In the genomic region with DNA sequence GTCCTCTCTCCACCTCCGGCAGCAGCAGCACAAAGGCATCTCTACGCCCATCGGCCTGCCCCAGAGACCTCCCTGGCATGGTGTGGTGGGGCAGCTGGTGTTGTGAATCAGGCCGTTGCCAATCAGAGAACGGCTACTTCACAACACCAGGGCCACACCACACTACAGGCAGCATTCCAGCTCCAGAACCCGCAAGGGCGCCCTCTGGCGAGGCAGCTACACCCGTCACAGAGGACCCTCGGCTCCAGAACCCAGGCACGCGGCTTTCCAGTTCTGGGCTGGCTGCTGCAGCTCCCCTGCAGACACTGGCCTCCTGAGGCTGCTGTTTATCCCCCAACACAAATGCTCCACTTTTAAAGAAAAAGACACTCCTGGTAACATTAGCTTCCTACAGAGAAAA, we compare ENCODE assay signal across 1 cellular context.
A peak's percentile ranks its signal among the peaks of the same experiment; 100 is the strongest.
TF ChIP-seq lines count a peak whose summit lies in the region.

No MANE protein-coding gene starts in this region.

TF ChIP-seq in K562, 482 proteins besides CTCF, POLR2A, EP300 and RAD21 (continued from another document):
- TF ChIP-seq, protein P1, sequence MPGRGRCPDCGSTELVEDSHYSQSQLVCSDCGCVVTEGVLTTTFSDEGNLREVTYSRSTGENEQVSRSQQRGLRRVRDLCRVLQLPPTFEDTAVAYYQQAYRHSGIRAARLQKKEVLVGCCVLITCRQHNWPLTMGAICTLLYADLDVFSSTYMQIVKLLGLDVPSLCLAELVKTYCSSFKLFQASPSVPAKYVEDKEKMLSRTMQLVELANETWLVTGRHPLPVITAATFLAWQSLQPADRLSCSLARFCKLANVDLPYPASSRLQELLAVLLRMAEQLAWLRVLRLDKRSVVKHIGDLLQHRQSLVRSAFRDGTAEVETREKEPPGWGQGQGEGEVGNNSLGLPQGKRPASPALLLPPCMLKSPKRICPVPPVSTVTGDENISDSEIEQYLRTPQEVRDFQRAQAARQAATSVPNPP (IDR thresholded peaks at IDR 0.05; ENCODE audit: borderline replicate concordance, insufficient read depth, insufficient read length), result no peak
- TF ChIP-seq PHF21A (IDR thresholded peaks at IDR 0.05; ENCODE audit: borderline replicate concordance, low read depth), result no peak
- TF ChIP-seq JUND (IDR thresholded peaks at IDR 0.05; ENCODE audit: borderline replicate concordance, low read depth, low read length), result 0 out of 2 replicates have a peak, but pooled peaks have one; percentile 39
- TF ChIP-seq JUND (tag; IDR thresholded peaks at IDR 0.05; ENCODE audit: borderline replicate concordance, low read depth, low read length), result peak; percentile 14; the same call in 1 of the 3 replicates
- TF ChIP-seq RBBP5 (IDR thresholded peaks at IDR 0.05; ENCODE audit: borderline replicate concordance, insufficient read depth, low read length, poor library complexity, severe bottlenecking), result no peak
- TF ChIP-seq CTBP1 (IDR thresholded peaks at IDR 0.05; ENCODE audit: borderline replicate concordance), result peak; percentile 31; the same call in 1 of the 2 replicates
- TF ChIP-seq ZNF347 (CRISPR knock-in tag; IDR thresholded peaks at IDR 0.05; ENCODE audit: low read depth), result no peak
- no peak for TF ChIP-seq SIN3B (IDR thresholded peaks at IDR 0.05; ENCODE audit: low read depth)
- TF ChIP-seq ZNF408 (CRISPR knock-in tag; IDR thresholded peaks at IDR 0.05; ENCODE audit: low read depth), result no peak
- TF ChIP-seq ZNF445 (CRISPR knock-in tag; IDR thresholded peaks at IDR 0.05; ENCODE audit: low read depth), result no peak
- no peak for TF ChIP-seq ZKSCAN3 (CRISPR knock-in tag; IDR thresholded peaks at IDR 0.05)
- TF ChIP-seq TEAD1 (CRISPR knock-in tag; IDR thresholded peaks at IDR 0.05), result peak in 1 of 2 experiments; percentile 85; a peak in 1 of 4 replicates
- TF ChIP-seq NFIC (IDR thresholded peaks at IDR 0.05), result 0 out of 2 replicates have a peak, but pooled peaks have one; percentile 25
- TF ChIP-seq, protein P2, sequence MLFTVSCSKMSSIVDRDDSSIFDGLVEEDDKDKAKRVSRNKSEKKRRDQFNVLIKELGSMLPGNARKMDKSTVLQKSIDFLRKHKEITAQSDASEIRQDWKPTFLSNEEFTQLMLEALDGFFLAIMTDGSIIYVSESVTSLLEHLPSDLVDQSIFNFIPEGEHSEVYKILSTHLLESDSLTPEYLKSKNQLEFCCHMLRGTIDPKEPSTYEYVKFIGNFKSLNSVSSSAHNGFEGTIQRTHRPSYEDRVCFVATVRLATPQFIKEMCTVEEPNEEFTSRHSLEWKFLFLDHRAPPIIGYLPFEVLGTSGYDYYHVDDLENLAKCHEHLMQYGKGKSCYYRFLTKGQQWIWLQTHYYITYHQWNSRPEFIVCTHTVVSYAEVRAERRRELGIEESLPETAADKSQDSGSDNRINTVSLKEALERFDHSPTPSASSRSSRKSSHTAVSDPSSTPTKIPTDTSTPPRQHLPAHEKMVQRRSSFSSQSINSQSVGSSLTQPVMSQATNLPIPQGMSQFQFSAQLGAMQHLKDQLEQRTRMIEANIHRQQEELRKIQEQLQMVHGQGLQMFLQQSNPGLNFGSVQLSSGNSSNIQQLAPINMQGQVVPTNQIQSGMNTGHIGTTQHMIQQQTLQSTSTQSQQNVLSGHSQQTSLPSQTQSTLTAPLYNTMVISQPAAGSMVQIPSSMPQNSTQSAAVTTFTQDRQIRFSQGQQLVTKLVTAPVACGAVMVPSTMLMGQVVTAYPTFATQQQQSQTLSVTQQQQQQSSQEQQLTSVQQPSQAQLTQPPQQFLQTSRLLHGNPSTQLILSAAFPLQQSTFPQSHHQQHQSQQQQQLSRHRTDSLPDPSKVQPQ (CRISPR knock-in tag; IDR thresholded peaks at IDR 0.05; ENCODE audit: borderline replicate concordance), result no peak
- TF ChIP-seq L3MBTL2 (IDR thresholded peaks at IDR 0.05), result peak; percentile 75
- TF ChIP-seq CREM (IDR thresholded peaks at IDR 0.05; ENCODE audit: low read depth), result peak; percentile 31; the same call in 1 of the 2 replicates
- no peak for TF ChIP-seq ZNF140 (CRISPR knock-in tag; IDR thresholded peaks at IDR 0.05)
- TF ChIP-seq SMC3 (conservative IDR thresholded peaks at IDR 0.05; ENCODE audit: insufficient read depth, low read depth, low read length), result peak; percentile 84
- 0 out of 2 replicates have a peak, but pooled peaks have one; percentile 36 for TF ChIP-seq CC2D1A (IDR thresholded peaks at IDR 0.05)
- TF ChIP-seq, protein P3, sequence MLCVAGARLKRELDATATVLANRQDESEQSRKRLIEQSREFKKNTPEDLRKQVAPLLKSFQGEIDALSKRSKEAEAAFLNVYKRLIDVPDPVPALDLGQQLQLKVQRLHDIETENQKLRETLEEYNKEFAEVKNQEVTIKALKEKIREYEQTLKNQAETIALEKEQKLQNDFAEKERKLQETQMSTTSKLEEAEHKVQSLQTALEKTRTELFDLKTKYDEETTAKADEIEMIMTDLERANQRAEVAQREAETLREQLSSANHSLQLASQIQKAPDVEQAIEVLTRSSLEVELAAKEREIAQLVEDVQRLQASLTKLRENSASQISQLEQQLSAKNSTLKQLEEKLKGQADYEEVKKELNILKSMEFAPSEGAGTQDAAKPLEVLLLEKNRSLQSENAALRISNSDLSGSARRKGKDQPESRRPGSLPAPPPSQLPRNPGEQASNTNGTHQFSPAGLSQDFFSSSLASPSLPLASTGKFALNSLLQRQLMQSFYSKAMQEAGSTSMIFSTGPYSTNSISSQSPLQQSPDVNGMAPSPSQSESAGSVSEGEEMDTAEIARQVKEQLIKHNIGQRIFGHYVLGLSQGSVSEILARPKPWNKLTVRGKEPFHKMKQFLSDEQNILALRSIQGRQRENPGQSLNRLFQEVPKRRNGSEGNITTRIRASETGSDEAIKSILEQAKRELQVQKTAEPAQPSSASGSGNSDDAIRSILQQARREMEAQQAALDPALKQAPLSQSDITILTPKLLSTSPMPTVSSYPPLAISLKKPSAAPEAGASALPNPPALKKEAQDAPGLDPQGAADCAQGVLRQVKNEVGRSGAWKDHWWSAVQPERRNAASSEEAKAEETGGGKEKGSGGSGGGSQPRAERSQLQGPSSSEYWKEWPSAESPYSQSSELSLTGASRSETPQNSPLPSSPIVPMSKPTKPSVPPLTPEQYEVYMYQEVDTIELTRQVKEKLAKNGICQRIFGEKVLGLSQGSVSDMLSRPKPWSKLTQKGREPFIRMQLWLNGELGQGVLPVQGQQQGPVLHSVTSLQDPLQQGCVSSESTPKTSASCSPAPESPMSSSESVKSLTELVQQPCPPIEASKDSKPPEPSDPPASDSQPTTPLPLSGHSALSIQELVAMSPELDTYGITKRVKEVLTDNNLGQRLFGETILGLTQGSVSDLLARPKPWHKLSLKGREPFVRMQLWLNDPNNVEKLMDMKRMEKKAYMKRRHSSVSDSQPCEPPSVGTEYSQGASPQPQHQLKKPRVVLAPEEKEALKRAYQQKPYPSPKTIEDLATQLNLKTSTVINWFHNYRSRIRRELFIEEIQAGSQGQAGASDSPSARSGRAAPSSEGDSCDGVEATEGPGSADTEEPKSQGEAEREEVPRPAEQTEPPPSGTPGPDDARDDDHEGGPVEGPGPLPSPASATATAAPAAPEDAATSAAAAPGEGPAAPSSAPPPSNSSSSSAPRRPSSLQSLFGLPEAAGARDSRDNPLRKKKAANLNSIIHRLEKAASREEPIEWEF (CRISPR knock-in tag; IDR thresholded peaks at IDR 0.05), result no peak
